Comparison of ENCODE assay signal across 8 cellular contexts in genomic region chr4:163166041-163166579, GRCh38. TPM values are rescaled to one million over a fixed set of nuclear protein-coding genes. Genes with fewer than 3 reads are reported as not detected.
A peak's percentile ranks its signal among the peaks of the same experiment; 100 is the strongest.
DNase-seq lines count a peak whose midpoint lies in the region; ATAC-seq and TF ChIP-seq lines count a peak whose summit lies in the region.

No MANE protein-coding gene starts in this region.

- H3K4me1 Mint-ChIP-seq in glutamatergic neuron (ENCODE audit: low read depth, unreplicated experiment) = peaks cover 8% of the 10 kb centered on the region

- H3K4me3 ChIP-seq in AG10803 (ENCODE audit: low read length) (peak overlapping the region; percentile 77), ovary (peak overlapping the region; percentile 60), tibial nerve (peak overlapping the region; percentile 51 to 96 (median 88))

- peaks cover 2% of the 10 kb centered on the region for H3K27me3 Mint-ChIP-seq in glutamatergic neuron (ENCODE audit: unreplicated experiment)

- H3K9me3 ChIP-seq in ovary (no peaks in the 10 kb centered on the region), tibial nerve (no peaks in the 10 kb centered on the region)

- 0 to 1% (median 0%) methylated on average over 21 to 41 of the region's 41 CpGs for WGBS in ovary, 3 donors
- WGBS in tibial nerve, 2 donors = 0% methylated on average over 10 to 41 of the region's 41 CpGs

- intact Hi-C loops in ovary (cut with DNase I) = no loop called here

- peak; percentile 75 for ATAC-seq in GM18907 (IDR thresholded peaks at IDR 0.05; ENCODE audit: unreplicated experiment)
- ATAC-seq in HG03159 (IDR thresholded peaks at IDR 0.05; ENCODE audit: unreplicated experiment) = peak; percentile 69

- H3K27ac ChIP-seq in ovary = peak overlapping the region; percentile 52 to 63
- peak overlapping the region; percentile 59 to 93 (median 88) for H3K27ac ChIP-seq in tibial nerve

- H3K36me3 Mint-ChIP-seq in glutamatergic neuron (ENCODE audit: unreplicated experiment) = no peaks in the 10 kb centered on the region

- no peak for TF ChIP-seq CTCF in AG10803 (conservative IDR thresholded peaks at IDR 0.05; ENCODE audit: low read length)
- TF ChIP-seq CTCF in glutamatergic neuron (IDR thresholded peaks at IDR 0.05; ENCODE audit: partially characterized antibody, unreplicated experiment) = no peak
- no peak for TF ChIP-seq CTCF in ovary (IDR thresholded peaks at IDR 0.05)
- TF ChIP-seq CTCF in tibial nerve (IDR thresholded peaks at IDR 0.05) = no peak

- no peak for TF ChIP-seq EP300 in ovary (IDR thresholded peaks at IDR 0.05)
- no peak for TF ChIP-seq EP300 in tibial nerve (IDR thresholded peaks at IDR 0.05)

- H3K27me3 ChIP-seq in ovary (no peaks in the 10 kb centered on the region), tibial nerve (no peaks in the 10 kb centered on the region)

- peaks cover 3% of the 10 kb centered on the region for H3K4me1 ChIP-seq in ovary (ENCODE audit: insufficient read depth)
- H3K4me1 ChIP-seq in tibial nerve = peaks cover 0 to 42% (median 8%) of the 10 kb centered on the region in 4 donors

- TF ChIP-seq POLR2A in ovary (IDR thresholded peaks at IDR 0.05) = no peak
- TF ChIP-seq POLR2A in tibial nerve (IDR thresholded peaks at IDR 0.05) = no peak

- H3K36me3 ChIP-seq in ovary (no peaks in the 10 kb centered on the region), tibial nerve (peaks cover 0 to 22% (median 0%) of the 10 kb centered on the region in 3 donors)

- peaks cover 2% of the 10 kb centered on the region for H3K9me3 Mint-ChIP-seq in glutamatergic neuron (ENCODE audit: unreplicated experiment)

- H3K4me3 Mint-ChIP-seq in glutamatergic neuron (ENCODE audit: unreplicated experiment) = peak overlapping the region; percentile 94

- DNase-seq in AG10803 (ENCODE audit: low read depth) = peak; percentile 32
- peak; percentile 17 for DNase-seq in SHP77 treated with DMSO at 0.1 percent for 48 hours (lab: John Stamatoyannopoulos, UW)
- DNase-seq in activated naive CD4-positive, alpha-beta T cell (lab: John Stamatoyannopoulos, UW) = peak; percentile 19 to 45 (median 28)
- peak; percentile 67 for DNase-seq in glutamatergic neuron
- peak; percentile 26 to 65 (median 54) for DNase-seq in ovary
- peak; percentile 10 to 14 for DNase-seq in tibial nerve (ENCODE audit: low spot score in 2 of 2)

- H3K27ac Mint-ChIP-seq in glutamatergic neuron (ENCODE audit: unreplicated experiment) = peak overlapping the region; percentile 4

RNA-seq across cellular contexts. Expression of gene NAF1, which starts 0.6 kb away (rescaled TPM):
- total RNA-seq in glutamatergic neuron (ENCODE audit: unreplicated experiment) = 10.3 TPM
- 10 to 100 TPM; 20.8 to 67.1 (median 29.9) TPM for total RNA-seq in ovary
- polyA plus RNA-seq in ovary = 10 to 100 TPM in 1 of 2 donors, 1 to 10 TPM in 1; 7.4 to 17.0 TPM
- total RNA-seq in tibial nerve = 10 to 100 TPM; 30.9 to 50.0 (median 34.1) TPM

Comparison
In these comparisons a context has a peak if more than half of its experiments do, and no peak if none do; other contexts are left out.
1. Peak in every context shown above with its lines: DNase-seq, ATAC-seq, H3K4me3 ChIP-seq and H3K27ac ChIP-seq.
2. DNase-seq: peak in every context shown above with its lines; median percentile 67 in glutamatergic neuron; 54 in ovary; 32 in AG10803; 28 in activated naive CD4-positive, alpha-beta T cell; 17 in SHP77 treated with DMSO at 0.1 percent for 48 hours; 12 in tibial nerve.